ENCODE assay signal across 7 cellular contexts in the genomic region with DNA sequence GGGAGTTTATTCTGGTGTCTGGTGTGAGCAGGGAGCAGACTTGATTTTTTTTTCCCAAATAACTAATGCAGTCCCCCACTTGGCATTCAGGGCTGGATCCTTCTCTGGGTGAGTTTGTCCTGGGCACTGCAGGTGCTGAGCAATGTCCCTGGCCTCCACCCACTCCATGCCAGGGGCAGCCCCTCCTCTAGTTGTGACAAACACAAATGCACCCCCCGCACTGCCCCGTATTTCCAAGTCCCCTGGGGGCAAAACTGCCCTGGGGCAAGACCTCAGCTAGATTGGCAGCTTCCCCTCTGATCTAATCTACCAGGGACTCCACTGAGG. TPM values are rescaled to one million over a fixed set of nuclear protein-coding genes. Genes with fewer than 3 reads are reported as not detected.
DNase-seq lines count a peak whose midpoint lies in the region; ATAC-seq, FAIRE-seq and TF ChIP-seq lines count a peak whose summit lies in the region.

No MANE protein-coding gene starts in this region.

- no peak overlapping the region for H3K56ac ChIP-seq in H1 (replicated peaks; ENCODE audit: insufficient read length, low read depth, low read length)

- 0 out of 2 replicates have a peak overlapping the region, but pooled peaks have one; percentile 22 for H2BK12ac ChIP-seq in H1 (ENCODE audit: low read depth, low read length)

- H3K14ac ChIP-seq in H1 (ENCODE audit: insufficient read length), result no peak overlapping the region

- H3K27me3 ChIP-seq in H1 (replicated peaks in 1 of 4; ENCODE audit: control insufficient read depth in 3 of 4, extremely low read depth in 1 of 4, insufficient read depth in 3 of 4, low read length in 3 of 4), result no peaks in the 10 kb centered on the region

- H3K4me3 ChIP-seq in NB4 (ENCODE audit: low read depth, low read length) (peak overlapping the region; percentile 32), H1 (ENCODE audit: extremely low read depth in 1 of 4, insufficient read depth in 2 of 4, low read depth in 3 of 4, low read length in 4 of 4) (no peak overlapping the region)

- H3K36me3 ChIP-seq in H1 (ENCODE audit: control insufficient read depth in 2 of 4, insufficient read depth in 4 of 4, low read length in 3 of 4), result no peaks in the 10 kb centered on the region

- H3K4me2 ChIP-seq in H1 (ENCODE audit: insufficient read depth in 1 of 2, low read depth in 2 of 2, low read length in 2 of 2), result no peak overlapping the region

- H3K9me3 Mint-ChIP-seq in stimulated activated memory B cell treated with anti-CD40 and anti-IgM and Interleukin-4, amounts not matched to agents 10 μg/mL and 1 μg/mL and 100 μg/mL, for 72 hours, result no peaks in the 10 kb centered on the region

- TF ChIP-seq CTCF in NB4 (IDR thresholded peaks at IDR 0.05; ENCODE audit: low read depth, low read length), result no peak
- TF ChIP-seq CTCF in H1 (IDR thresholded peaks at IDR 0.05; ENCODE audit: control extremely low read depth in 1 of 3, insufficient read depth in 1 of 3, low read depth in 1 of 3, low read length in 3 of 3), result no peak

- no peaks in the 10 kb centered on the region for H3K79me2 ChIP-seq in H1 (ENCODE audit: control insufficient read depth in 1 of 2, insufficient read depth in 2 of 2, low read length in 2 of 2)

- H3K18ac ChIP-seq in H1 (ENCODE audit: extremely low read depth, low read length), result no peak overlapping the region

- TF ChIP-seq RAD21 in H1 (IDR thresholded peaks at IDR 0.05 in 1 of 2, conservative IDR thresholded peaks at IDR 0.05 in 1 of 2; ENCODE audit: low read depth in 2 of 2, low read length in 2 of 2), result no peak

- CTCF ChIA-PET in H1 (lab: Charles Lee; ENCODE audit: partially characterized antibody), result interaction anchor here (0.6 to 2.0 kb wide), 5 partner anchors 20 to 144 kb away, joined by 3 to 6 read pairs (median 4); no protein-coding TSS in a partner anchor

- no peak overlapping the region for H2BK20ac ChIP-seq in H1 (ENCODE audit: low read length)

- POLR2A ChIA-PET in H1 (lab: Charles Lee; ENCODE audit: partially characterized antibody), result interaction anchor here (0.7 to 1.6 kb wide), 4 partner anchors 10 to 162 kb away, joined by 3 read pairs; no protein-coding TSS in a partner anchor

- H3K36me3 Mint-ChIP-seq in stimulated activated memory B cell treated with anti-CD40 and anti-IgM and Interleukin-4, amounts not matched to agents 10 μg/mL and 1 μg/mL and 100 μg/mL, for 72 hours, result peaks cover 29% of the 10 kb centered on the region

- TF ChIP-seq EP300 in H1 (IDR thresholded peaks at IDR 0.05; ENCODE audit: borderline replicate concordance in 1 of 2, low read depth in 2 of 2, low read length in 2 of 2), result no peak

- DNase-seq in NB4 (ENCODE audit: low read depth), result no peak
- no peak for DNase-seq in H1 (ENCODE audit: low read depth in 1 of 2, low spot score in 2 of 2)
- DNase-seq in NCI-H2029 (lab: John Stamatoyannopoulos, UW), result no peak
- DNase-seq in UCSD-AML1 (lab: John Stamatoyannopoulos, UW; ENCODE audit: unreplicated experiment), result no peak
- no peak for DNase-seq in NCI-H1417 treated with DMSO at 0.1 percent for 48 hours (lab: John Stamatoyannopoulos, UW)

- no peaks in the 10 kb centered on the region for H3K79me1 ChIP-seq in H1 (ENCODE audit: low read depth, low read length)

- H2AK5ac ChIP-seq in H1 (ENCODE audit: low read depth, low read length), result no peak overlapping the region

- H3K4ac ChIP-seq in H1 (replicated peaks; ENCODE audit: insufficient read length, low read depth, low read length), result no peak overlapping the region

- peaks cover 90% of the 10 kb centered on the region for H3K4me1 Mint-ChIP-seq in stimulated activated memory B cell treated with anti-CD40 and anti-IgM and Interleukin-4, amounts not matched to agents 10 μg/mL and 1 μg/mL and 100 μg/mL, for 72 hours

- no peaks in the 10 kb centered on the region for H3K27me3 Mint-ChIP-seq in stimulated activated memory B cell treated with anti-CD40 and anti-IgM and Interleukin-4, amounts not matched to agents 10 μg/mL and 1 μg/mL and 100 μg/mL, for 72 hours

- H4K20me1 ChIP-seq in H1 (replicated peaks in 1 of 2; ENCODE audit: control insufficient read depth in 1 of 2, insufficient read depth in 2 of 2, low read length in 2 of 2), result no peaks in the 10 kb centered on the region

- H2BK120ac ChIP-seq in H1 (replicated peaks; ENCODE audit: low read depth, low read length), result no peak overlapping the region

- no peak for TF ChIP-seq POLR2A in NB4 (IDR thresholded peaks at IDR 0.05; ENCODE audit: extremely low read depth, insufficient read length)
- no peak for TF ChIP-seq POLR2A in H1 (IDR thresholded peaks at IDR 0.05; ENCODE audit: control extremely low read depth in 1 of 2, low read depth in 2 of 2, low read length in 2 of 2)

- H3K23me2 ChIP-seq in H1 (ENCODE audit: low read depth, low read length), result no peaks in the 10 kb centered on the region

- peak overlapping the region; percentile 70 for H3K4me3 Mint-ChIP-seq in stimulated activated memory B cell treated with anti-CD40 and anti-IgM and Interleukin-4, amounts not matched to agents 10 μg/mL and 1 μg/mL and 100 μg/mL, for 72 hours

- no peak for FAIRE-seq in H1 (lab: Jason Lieb, UNC)

- no peak overlapping the region for H4K5ac ChIP-seq in H1 (ENCODE audit: insufficient read length, low read depth, low read length)

- peak overlapping the region; percentile 75; the same call in 1 of the 2 replicates for H2BK5ac ChIP-seq in H1 (ENCODE audit: low read depth, low read length)

- peak; percentile 1 for ATAC-seq in GM19452 (IDR thresholded peaks at IDR 0.05; ENCODE audit: unreplicated experiment)
- ATAC-seq in stimulated activated memory B cell treated with anti-CD40 and anti-IgM and Interleukin-4, amounts not matched to agents 10 μg/mL and 1 μg/mL and 100 μg/mL, for 72 hours, result no peak

- H2AFZ ChIP-seq in H1 (ENCODE audit: low read length), result no peak overlapping the region

- H2BK15ac ChIP-seq in H1 (ENCODE audit: low read length), result no peak overlapping the region

- H4K8ac ChIP-seq in H1 (ENCODE audit: extremely low read depth, insufficient read depth, low read length), result no peak overlapping the region

- H4K91ac ChIP-seq in H1 (replicated peaks; ENCODE audit: insufficient read length, low read length), result no peak overlapping the region

- WGBS in H1 (ENCODE audit: extremely low coverage in 1 of 2, insufficient coverage in 1 of 2, insufficient read length in 1 of 2, insufficient replicate concordance in 2 of 2, low coverage in 1 of 2, low lambda C conversion rate in 2 of 2, missing lambda C conversion rate in 1 of 2), 2 experiments, result 90% methylated on average over 2 of the region's 2 CpGs; no CpG with 5 or more reads in 1 of the 2 experiments

- H3K27ac Mint-ChIP-seq in stimulated activated memory B cell treated with anti-CD40 and anti-IgM and Interleukin-4, amounts not matched to agents 10 μg/mL and 1 μg/mL and 100 μg/mL, for 72 hours, result peak overlapping the region; percentile 89

- H3K4me1 ChIP-seq in H1 (replicated peaks in 1 of 4; ENCODE audit: control insufficient read depth in 3 of 4, insufficient read depth in 4 of 4, low read length in 3 of 4), result peaks cover 0 to 7% (median 4%) of the 10 kb centered on the region in 4 experiments; a peak in 3 of 7 replicates

- H3K9ac ChIP-seq in H1 (replicated peaks in 1 of 4; ENCODE audit: extremely low read depth in 1 of 4, low read depth in 3 of 4, low read length in 3 of 4), result no peak overlapping the region

- H3K9me3 ChIP-seq in H1 (ENCODE audit: insufficient read depth in 2 of 2, low read depth in 1 of 2, low read length in 1 of 2), result no peaks in the 10 kb centered on the region

- H3K23ac ChIP-seq in H1 (ENCODE audit: insufficient read length), result no peak overlapping the region

- no peak overlapping the region for H3K27ac ChIP-seq in H1 (ENCODE audit: low read depth, low read length)

TF ChIP-seq in H1, 55 proteins besides CTCF, POLR2A, EP300 and RAD21 (continues in another document):
- TF ChIP-seq MAFK (IDR thresholded peaks at IDR 0.05; ENCODE audit: low read depth, low read length), result no peak
- TF ChIP-seq TCF12 (IDR thresholded peaks at IDR 0.05; ENCODE audit: low read depth, low read length), result no peak
- TF ChIP-seq, protein P1, sequence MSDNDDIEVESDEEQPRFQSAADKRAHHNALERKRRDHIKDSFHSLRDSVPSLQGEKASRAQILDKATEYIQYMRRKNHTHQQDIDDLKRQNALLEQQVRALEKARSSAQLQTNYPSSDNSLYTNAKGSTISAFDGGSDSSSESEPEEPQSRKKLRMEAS (IDR thresholded peaks at IDR 0.05), result no peak
- TF ChIP-seq SUZ12 (IDR thresholded peaks at IDR 0.05; ENCODE audit: low read length), result no peak
- TF ChIP-seq TBP (IDR thresholded peaks at IDR 0.05; ENCODE audit: low read depth, low read length), result no peak
- TF ChIP-seq JUN (IDR thresholded peaks at IDR 0.05; ENCODE audit: low read depth, low read length), result no peak

RNA-seq across cellular contexts. Expression of a gene that starts 6.4 kb away (rescaled TPM):
- 9.2 and 9.8 TPM in 2 replicates for total RNA-seq in H1 (2021; fragmentation: NEBNext Ultra II Directional; extraction: Animal tissue kit (Norgen Biotek cat#: 25700))
- polyA plus RNA-seq in H1 (2011; rRNA removed), result 9.6 and 10.2 TPM in 2 replicates
- 5.2 TPM for polyA plus RNA-seq in H1 (2011; cell fraction: cytosol; rRNA removed)
- polyA plus RNA-seq in H1 (2011; cell fraction: nucleus; rRNA removed), result 8.1 TPM
- 5.2 to 7.4 TPM (median 7.0 TPM) in 4 replicates for polyA plus RNA-seq in H1 (2012, experiment 1 of 2)
- polyA plus RNA-seq in H1 (2012, experiment 2 of 2), result 5.2 TPM
- polyA plus RNA-seq in H1 (2013, experiment 1 of 2), result 7.2 TPM
- 7.5 TPM for polyA plus RNA-seq in H1 (2013, experiment 2 of 2)
- polyA minus RNA-seq in H1 (2011; rRNA and poly(A)+ RNA removed), result 6.6 and 8.8 TPM in 2 replicates
- polyA minus RNA-seq in H1 (2011; cell fraction: cytosol; rRNA and poly(A)+ RNA removed), result 7.0 TPM
- polyA minus RNA-seq in H1 (2011; cell fraction: nucleus; rRNA and poly(A)+ RNA removed), result 3.3 TPM

RNA-seq across cellular contexts. Expression of a gene that starts 7.0 kb away (rescaled TPM):
- total RNA-seq in H1 (2021; fragmentation: NEBNext Ultra II Directional; extraction: Animal tissue kit (Norgen Biotek cat#: 25700)), result 1.3 and 1.8 TPM in 2 replicates
- polyA plus RNA-seq in H1 (2011; rRNA removed), result 1.9 and 2.3 TPM in 2 replicates
- polyA plus RNA-seq in H1 (2011; cell fraction: cytosol; rRNA removed), result 2.3 TPM
- 12.4 TPM for polyA plus RNA-seq in H1 (2011; cell fraction: nucleus; rRNA removed)
- polyA plus RNA-seq in H1 (2012, experiment 1 of 2), result 0.54 to 2.7 TPM (median 2.0 TPM) in 4 replicates
- 1.1 TPM for polyA plus RNA-seq in H1 (2012, experiment 2 of 2)
- 0.95 TPM for polyA plus RNA-seq in H1 (2013, experiment 1 of 2)
- 0.75 TPM for polyA plus RNA-seq in H1 (2013, experiment 2 of 2)
- polyA minus RNA-seq in H1 (2011; rRNA and poly(A)+ RNA removed), result 0.47 TPM in 1 of 2 replicates, not detected in the other
- 1.5 TPM for polyA minus RNA-seq in H1 (2011; cell fraction: cytosol; rRNA and poly(A)+ RNA removed)
- 2.4 TPM for polyA minus RNA-seq in H1 (2011; cell fraction: nucleus; rRNA and poly(A)+ RNA removed)

RNA-seq across cellular contexts. Expression of a gene that starts 38.6 kb away (rescaled TPM):
- 163 and 174 TPM in 2 replicates for total RNA-seq in H1 (2021; fragmentation: NEBNext Ultra II Directional; extraction: Animal tissue kit (Norgen Biotek cat#: 25700))
- polyA plus RNA-seq in H1 (2011; rRNA removed), result 166 and 200 TPM in 2 replicates
- polyA plus RNA-seq in H1 (2011; cell fraction: cytosol; rRNA removed), result 102 TPM
- polyA plus RNA-seq in H1 (2011; cell fraction: nucleus; rRNA removed), result 175 TPM
- polyA plus RNA-seq in H1 (2012, experiment 1 of 2), result 78.8 to 121 TPM (median 107 TPM) in 4 replicates
- 103 TPM for polyA plus RNA-seq in H1 (2012, experiment 2 of 2)
- 122 TPM for polyA plus RNA-seq in H1 (2013, experiment 1 of 2)
- 125 TPM for polyA plus RNA-seq in H1 (2013, experiment 2 of 2)
- 66.6 and 68.9 TPM in 2 replicates for polyA minus RNA-seq in H1 (2011; rRNA and poly(A)+ RNA removed)
- polyA minus RNA-seq in H1 (2011; cell fraction: cytosol; rRNA and poly(A)+ RNA removed), result 116 TPM
- polyA minus RNA-seq in H1 (2011; cell fraction: nucleus; rRNA and poly(A)+ RNA removed), result 61.1 TPM
